ENCODE assay signal across 8 cellular contexts in the genomic region with DNA sequence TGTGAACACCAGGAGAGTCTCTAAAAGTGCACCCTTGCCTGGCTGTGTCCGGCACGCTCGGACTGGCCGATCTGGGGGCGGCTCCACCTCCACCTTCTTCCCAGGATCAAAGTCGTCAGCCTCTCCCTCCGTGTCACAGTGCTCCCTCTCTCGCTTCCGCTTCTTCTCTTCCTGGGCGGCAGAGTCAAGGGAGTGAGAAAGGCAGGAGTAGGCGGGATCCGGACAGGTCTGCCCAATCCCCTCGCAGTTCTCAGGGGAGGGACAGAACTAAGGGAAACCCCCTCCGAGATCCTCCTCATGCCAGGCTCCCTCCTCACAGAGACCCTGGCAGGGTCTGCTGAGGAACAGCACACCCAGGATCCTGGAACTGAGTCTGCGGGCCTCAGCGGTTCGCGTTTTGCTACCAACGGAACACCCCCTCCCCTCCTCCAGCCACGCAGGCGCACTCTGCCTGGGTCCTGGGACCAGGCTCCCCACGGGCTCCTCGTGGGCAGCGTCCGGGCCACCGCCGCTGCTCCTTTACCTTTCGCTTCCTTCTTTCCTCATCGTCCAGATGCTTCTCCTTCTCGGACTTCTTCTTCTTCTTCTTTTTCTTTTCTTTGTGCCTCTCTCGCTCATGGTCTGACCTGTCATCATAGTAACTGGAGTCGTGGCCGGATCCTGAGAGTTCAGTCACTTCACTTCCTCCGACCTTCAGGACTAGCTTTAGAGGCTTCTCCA. TPM values are rescaled to one million over a fixed set of nuclear protein-coding genes. Genes with fewer than 3 reads are reported as not detected.
DNase-seq lines count a peak whose midpoint lies in the region; ATAC-seq, FAIRE-seq and TF ChIP-seq lines count a peak whose summit lies in the region.

No MANE protein-coding gene starts in this region.

- no peak overlapping the region for H3K18ac ChIP-seq in H1 (ENCODE audit: extremely low read depth, low read length)

- no peak overlapping the region for H3K56ac ChIP-seq in H1 (replicated peaks; ENCODE audit: insufficient read length, low read depth, low read length)

- H4K20me1 ChIP-seq in H1 (replicated peaks in 1 of 2; ENCODE audit: control insufficient read depth in 1 of 2, insufficient read depth in 2 of 2, low read length in 2 of 2) = peaks cover 10 to 15% of the 10 kb centered on the region in 2 experiments
- peaks cover 12% of the 10 kb centered on the region for H4K20me1 ChIP-seq in osteoblast (ENCODE audit: insufficient read depth, low read length)

- no peak overlapping the region for H3K27ac ChIP-seq in H1 (ENCODE audit: low read depth, low read length)
- H3K27ac ChIP-seq in osteoblast (ENCODE audit: low read depth, low read length) = peak overlapping the region; percentile 92

- ATAC-seq in GM18861 (IDR thresholded peaks at IDR 0.05; ENCODE audit: unreplicated experiment) (no peak), HG02571 (IDR thresholded peaks at IDR 0.05; ENCODE audit: unreplicated experiment) (no peak)

- H2BK120ac ChIP-seq in H1 (replicated peaks; ENCODE audit: low read depth, low read length) = no peak overlapping the region

- no peak overlapping the region for H3K4ac ChIP-seq in H1 (replicated peaks; ENCODE audit: insufficient read length, low read depth, low read length)

- no peak overlapping the region for H2BK20ac ChIP-seq in H1 (ENCODE audit: low read length)

- H3K27me3 ChIP-seq in H1 (replicated peaks in 1 of 4; ENCODE audit: control insufficient read depth in 3 of 4, extremely low read depth in 1 of 4, insufficient read depth in 3 of 4, low read length in 3 of 4) (no peaks in the 10 kb centered on the region), osteoblast (ENCODE audit: insufficient read depth, low read length) (no peaks in the 10 kb centered on the region)

- H3K4me2 ChIP-seq in H1 (ENCODE audit: insufficient read depth in 1 of 2, low read depth in 2 of 2, low read length in 2 of 2) (peak overlapping the region; percentile 94 to 100), osteoblast (ENCODE audit: insufficient read depth, low read length) (peak overlapping the region; percentile 97)

- H4K8ac ChIP-seq in H1 (ENCODE audit: extremely low read depth, insufficient read depth, low read length) = no peak overlapping the region

- 91% methylated on average over 31 of the region's 34 CpGs; no CpG with 5 or more reads in 1 of the 2 experiments for WGBS in H1 (ENCODE audit: extremely low coverage in 1 of 2, insufficient coverage in 1 of 2, insufficient read length in 1 of 2, insufficient replicate concordance in 2 of 2, low coverage in 1 of 2, low lambda C conversion rate in 2 of 2, missing lambda C conversion rate in 1 of 2), 2 experiments

- DNase-seq in GM12865 (ENCODE audit: low read depth) (no peak), OCI-M2 (lab: John Stamatoyannopoulos, UW; ENCODE audit: unreplicated experiment) (peak; percentile 19), H1 (ENCODE audit: low read depth in 1 of 2, low spot score in 2 of 2) (peak in 1 of 2 experiments; percentile 58), osteoblast (ENCODE audit: insufficient read length, low spot score, missing footprints) (peak; percentile 84), NCI-H1436 treated with DMSO at 0.1 percent for 48 hours (lab: John Stamatoyannopoulos, UW) (no peak), NK-92 (lab: John Stamatoyannopoulos, UW; ENCODE audit: unreplicated experiment) (no peak)

- no peak overlapping the region for H3K23ac ChIP-seq in H1 (ENCODE audit: insufficient read length)

- H2BK5ac ChIP-seq in H1 (ENCODE audit: low read depth, low read length) = peak overlapping the region; percentile 38; the same call in 1 of the 2 replicates

- H3K4me3 ChIP-seq in GM12865 (ENCODE audit: low read depth, low read length) (peak overlapping the region; percentile 82), H1 (ENCODE audit: extremely low read depth in 1 of 4, insufficient read depth in 2 of 4, low read depth in 3 of 4, low read length in 4 of 4) (peak overlapping the region; percentile 86 to 95 (median 90); a peak in 7 of 8 replicates), osteoblast (ENCODE audit: insufficient read depth, low read length) (peak overlapping the region; percentile 88)

- H3K79me2 ChIP-seq in H1 (ENCODE audit: control insufficient read depth in 1 of 2, insufficient read depth in 2 of 2, low read length in 2 of 2) (peaks cover 14 to 67% of the 10 kb centered on the region in 2 experiments), osteoblast (ENCODE audit: insufficient read depth, low read length) (peaks cover 71% of the 10 kb centered on the region)

- H3K79me1 ChIP-seq in H1 (ENCODE audit: low read depth, low read length) = peaks cover 14% of the 10 kb centered on the region

- peak overlapping the region; percentile 21 for H4K5ac ChIP-seq in H1 (ENCODE audit: insufficient read length, low read depth, low read length)

- no peak for TF ChIP-seq CTCF in GM12865 (IDR thresholded peaks at IDR 0.05; ENCODE audit: insufficient read depth, low read depth, low read length, missing control alignments)
- no peak for TF ChIP-seq CTCF in H1 (IDR thresholded peaks at IDR 0.05; ENCODE audit: control extremely low read depth in 1 of 3, insufficient read depth in 1 of 3, low read depth in 1 of 3, low read length in 3 of 3)
- no peak for TF ChIP-seq CTCF in osteoblast (IDR thresholded peaks at IDR 0.05; ENCODE audit: extremely low read depth, low read depth, low read length)

- peaks cover 0 to 13% (median 7%) of the 10 kb centered on the region in 4 experiments; a peak in 6 of 7 replicates for H3K4me1 ChIP-seq in H1 (replicated peaks in 1 of 4; ENCODE audit: control insufficient read depth in 3 of 4, insufficient read depth in 4 of 4, low read length in 3 of 4)
- H3K4me1 ChIP-seq in osteoblast (ENCODE audit: insufficient read depth, low read length) = peaks cover 26% of the 10 kb centered on the region

- no peak overlapping the region for H2BK15ac ChIP-seq in H1 (ENCODE audit: low read length)

- H4K91ac ChIP-seq in H1 (replicated peaks; ENCODE audit: insufficient read length, low read length) = peak overlapping the region; percentile 15

- POLR2A ChIA-PET in H1 (lab: Charles Lee; ENCODE audit: partially characterized antibody) = interaction anchor here (1.0 to 8.8 kb wide), 11 partner anchors 10 to 163 kb away, joined by 3 to 46 read pairs (median 4); no protein-coding TSS in a partner anchor

- peaks cover 29 to 64% (median 54%) of the 10 kb centered on the region in 4 experiments for H3K36me3 ChIP-seq in H1 (ENCODE audit: control insufficient read depth in 2 of 4, insufficient read depth in 4 of 4, low read length in 3 of 4)
- H3K36me3 ChIP-seq in osteoblast (ENCODE audit: insufficient read depth, low read length) = peaks cover 44% of the 10 kb centered on the region

- FAIRE-seq in H1 (lab: Jason Lieb, UNC) = no peak

- H3K9me3 ChIP-seq in H1 (ENCODE audit: insufficient read depth in 2 of 2, low read depth in 1 of 2, low read length in 1 of 2) (no peaks in the 10 kb centered on the region), osteoblast (ENCODE audit: low read depth, low read length) (no peaks in the 10 kb centered on the region)

- 0 out of 2 replicates have a peak overlapping the region, but pooled peaks have one; percentile 94 for H2AK5ac ChIP-seq in H1 (ENCODE audit: low read depth, low read length)

- TF ChIP-seq EP300 in H1 (IDR thresholded peaks at IDR 0.05; ENCODE audit: borderline replicate concordance in 1 of 2, low read depth in 2 of 2, low read length in 2 of 2) = no peak

- CTCF ChIA-PET in H1 (lab: Charles Lee; ENCODE audit: partially characterized antibody) = interaction anchor here (0.6 to 6.9 kb wide), 4 partner anchors 11 to 221 kb away, joined by 3 to 38 read pairs (median 6); no protein-coding TSS in a partner anchor

- H3K9ac ChIP-seq in H1 (replicated peaks in 1 of 4; ENCODE audit: extremely low read depth in 1 of 4, low read depth in 3 of 4, low read length in 3 of 4) = peak overlapping the region; percentile 75 to 88 (median 86); a peak in 6 of 7 replicates

- 0 out of 2 replicates have a peak overlapping the region, but pooled peaks have one; percentile 30 for H2BK12ac ChIP-seq in H1 (ENCODE audit: low read depth, low read length)

- no peak for TF ChIP-seq POLR2A in H1 (IDR thresholded peaks at IDR 0.05; ENCODE audit: control extremely low read depth in 1 of 2, low read depth in 2 of 2, low read length in 2 of 2)

- peaks cover 11% of the 10 kb centered on the region for H3K23me2 ChIP-seq in H1 (ENCODE audit: low read depth, low read length)

- TF ChIP-seq RAD21 in H1 (IDR thresholded peaks at IDR 0.05 in 1 of 2, conservative IDR thresholded peaks at IDR 0.05 in 1 of 2; ENCODE audit: low read depth in 2 of 2, low read length in 2 of 2) = no peak

- H2AFZ ChIP-seq in H1 (ENCODE audit: low read length) = no peak overlapping the region
- H2AFZ ChIP-seq in osteoblast (ENCODE audit: low read length) = peak overlapping the region; percentile 76

- no peak overlapping the region for H3K14ac ChIP-seq in H1 (ENCODE audit: insufficient read length)

RNA-seq across cellular contexts. Expression of a gene that starts 1.3 kb away (rescaled TPM):
- total RNA-seq in H1 (2021; fragmentation: NEBNext Ultra II Directional; extraction: Animal tissue kit (Norgen Biotek cat#: 25700)) = 46.5 and 49.4 TPM in 2 replicates
- 9.3 and 16.2 TPM in 2 replicates for polyA plus RNA-seq in H1 (2011; rRNA removed)
- 17.0 TPM for polyA plus RNA-seq in H1 (2011; cell fraction: cytosol; rRNA removed)
- 50.5 TPM for polyA plus RNA-seq in H1 (2011; cell fraction: nucleus; rRNA removed)
- polyA plus RNA-seq in H1 (2012, experiment 1 of 2) = 36.8 to 40.3 TPM (median 39.2 TPM) in 4 replicates
- polyA plus RNA-seq in H1 (2012, experiment 2 of 2) = 14.0 TPM
- polyA plus RNA-seq in H1 (2013, experiment 1 of 2) = 29.3 TPM
- polyA plus RNA-seq in H1 (2013, experiment 2 of 2) = 26.5 TPM
- 22.4 and 30.0 TPM in 2 replicates for polyA minus RNA-seq in H1 (2011; rRNA and poly(A)+ RNA removed)
- polyA minus RNA-seq in H1 (2011; cell fraction: cytosol; rRNA and poly(A)+ RNA removed) = 18.1 TPM
- polyA minus RNA-seq in H1 (2011; cell fraction: nucleus; rRNA and poly(A)+ RNA removed) = 48.6 TPM
- total RNA-seq in osteoblast = 29.8 and 35.8 TPM in 2 replicates

RNA-seq across cellular contexts. Expression of a gene that starts 1.4 kb away (rescaled TPM):
- 34.5 and 39.2 TPM in 2 replicates for total RNA-seq in H1 (2021; fragmentation: NEBNext Ultra II Directional; extraction: Animal tissue kit (Norgen Biotek cat#: 25700))
- polyA plus RNA-seq in H1 (2011; rRNA removed) = 17.9 and 20.0 TPM in 2 replicates
- 28.8 TPM for polyA plus RNA-seq in H1 (2011; cell fraction: cytosol; rRNA removed)
- polyA plus RNA-seq in H1 (2011; cell fraction: nucleus; rRNA removed) = 27.0 TPM
- 26.9 to 37.9 TPM (median 33.7 TPM) in 4 replicates for polyA plus RNA-seq in H1 (2012, experiment 1 of 2)
- 13.1 TPM for polyA plus RNA-seq in H1 (2012, experiment 2 of 2)
- 33.0 TPM for polyA plus RNA-seq in H1 (2013, experiment 1 of 2)
- polyA plus RNA-seq in H1 (2013, experiment 2 of 2) = 33.3 TPM
- polyA minus RNA-seq in H1 (2011; rRNA and poly(A)+ RNA removed) = 29.1 and 53.1 TPM in 2 replicates
- polyA minus RNA-seq in H1 (2011; cell fraction: cytosol; rRNA and poly(A)+ RNA removed) = 20.4 TPM
- polyA minus RNA-seq in H1 (2011; cell fraction: nucleus; rRNA and poly(A)+ RNA removed) = 24.3 TPM
- total RNA-seq in osteoblast = 3.8 and 4.0 TPM in 2 replicates

RNA-seq across cellular contexts. Expression of a gene that starts 40.5 kb away (rescaled TPM):
- 16.6 and 19.8 TPM in 2 replicates for total RNA-seq in H1 (2021; fragmentation: NEBNext Ultra II Directional; extraction: Animal tissue kit (Norgen Biotek cat#: 25700))
- 4.7 and 10.8 TPM in 2 replicates for polyA plus RNA-seq in H1 (2011; rRNA removed)
- polyA plus RNA-seq in H1 (2011; cell fraction: cytosol; rRNA removed) = 4.3 TPM
- polyA plus RNA-seq in H1 (2011; cell fraction: nucleus; rRNA removed) = 78.4 TPM
- polyA plus RNA-seq in H1 (2012, experiment 1 of 2) = 27.8 to 38.5 TPM (median 36.1 TPM) in 4 replicates
- 2.5 TPM for polyA plus RNA-seq in H1 (2012, experiment 2 of 2)
- 6.1 TPM for polyA plus RNA-seq in H1 (2013, experiment 1 of 2)
- 5.6 TPM for polyA plus RNA-seq in H1 (2013, experiment 2 of 2)
- polyA minus RNA-seq in H1 (2011; rRNA and poly(A)+ RNA removed) = 16.1 and 19.7 TPM in 2 replicates
- 14.1 TPM for polyA minus RNA-seq in H1 (2011; cell fraction: cytosol; rRNA and poly(A)+ RNA removed)
- polyA minus RNA-seq in H1 (2011; cell fraction: nucleus; rRNA and poly(A)+ RNA removed) = 35.3 TPM
- total RNA-seq in osteoblast = 1.2 and 1.8 TPM in 2 replicates

Comparison
In these comparisons a context has a peak if more than half of its experiments do, and no peak if none do; other contexts are left out.
1. DNase-seq: peak in OCI-M2 (single experiment) and osteoblast (single experiment); none in GM12865 (single experiment), NCI-H1436 treated with DMSO at 0.1 percent for 48 hours (single experiment) and NK-92 (single experiment).
2. Peak in every context shown above with its lines, with median percentiles within 50 percentile points of each other: H3K4me3 ChIP-seq.